1 cellular context compared by ENCODE assay signal in the genomic region with DNA sequence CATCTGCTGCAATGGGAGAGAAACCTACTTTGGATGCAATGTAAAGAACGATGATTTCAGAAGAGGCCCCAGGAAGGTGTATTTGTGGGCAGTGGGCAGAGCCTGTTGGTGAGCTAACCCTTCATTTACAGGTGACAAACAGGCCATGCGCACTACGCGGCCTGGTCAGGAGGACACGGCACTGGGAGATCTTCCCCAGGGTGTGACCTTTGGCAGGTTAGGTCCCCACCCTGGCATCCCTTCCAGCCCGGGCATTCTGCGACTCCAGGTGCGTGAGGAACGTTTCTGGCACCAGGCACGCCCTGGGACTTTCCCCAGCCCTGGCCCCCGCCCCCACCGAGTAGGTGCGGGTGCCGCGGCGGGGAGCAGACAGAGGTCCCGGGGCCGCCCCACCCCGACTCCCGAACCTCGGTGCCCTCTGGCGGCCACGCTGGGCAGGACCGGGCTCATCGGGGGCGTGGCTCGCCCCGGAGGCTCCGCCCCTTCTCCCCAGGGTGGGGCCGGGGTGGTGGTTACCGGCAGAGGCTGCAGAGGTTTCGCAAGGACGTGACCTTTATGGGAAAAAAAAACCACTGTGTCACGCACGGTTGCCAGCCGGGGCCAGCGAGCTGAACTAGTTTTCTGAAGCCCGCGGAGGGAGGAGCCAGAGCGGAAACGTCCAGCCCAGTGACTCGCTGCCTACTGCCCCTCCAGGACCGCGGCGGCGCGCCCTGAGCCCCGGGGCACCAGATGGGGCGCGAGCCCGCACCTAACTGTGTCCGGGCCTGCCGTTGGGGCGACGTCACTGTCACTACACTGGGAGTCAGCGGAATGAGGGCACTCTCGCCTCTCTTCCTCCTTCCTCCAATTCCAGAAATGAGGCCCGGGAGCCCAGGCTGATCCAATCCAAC.
TF ChIP-seq lines count a peak whose summit lies in the region.

No MANE protein-coding gene starts in this region.

TF ChIP-seq in HEK293, 187 proteins besides CTCF, POLR2A, EP300 and RAD21 (continued from another document):
- TF ChIP-seq, protein P1, sequence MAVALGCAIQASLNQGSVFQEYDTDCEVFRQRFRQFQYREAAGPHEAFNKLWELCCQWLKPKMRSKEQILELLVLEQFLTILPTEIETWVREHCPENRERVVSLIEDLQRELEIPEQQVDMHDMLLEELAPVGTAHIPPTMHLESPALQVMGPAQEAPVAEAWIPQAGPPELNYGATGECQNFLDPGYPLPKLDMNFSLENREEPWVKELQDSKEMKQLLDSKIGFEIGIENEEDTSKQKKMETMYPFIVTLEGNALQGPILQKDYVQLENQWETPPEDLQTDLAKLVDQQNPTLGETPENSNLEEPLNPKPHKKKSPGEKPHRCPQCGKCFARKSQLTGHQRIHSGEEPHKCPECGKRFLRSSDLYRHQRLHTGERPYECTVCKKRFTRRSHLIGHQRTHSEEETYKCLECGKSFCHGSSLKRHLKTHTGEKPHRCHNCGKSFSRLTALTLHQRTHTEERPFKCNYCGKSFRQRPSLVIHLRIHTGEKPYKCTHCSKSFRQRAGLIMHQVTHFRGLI (tag by site-specific recombination; IDR thresholded peaks at IDR 0.05) = peak; percentile 94
- TF ChIP-seq, protein P2, sequence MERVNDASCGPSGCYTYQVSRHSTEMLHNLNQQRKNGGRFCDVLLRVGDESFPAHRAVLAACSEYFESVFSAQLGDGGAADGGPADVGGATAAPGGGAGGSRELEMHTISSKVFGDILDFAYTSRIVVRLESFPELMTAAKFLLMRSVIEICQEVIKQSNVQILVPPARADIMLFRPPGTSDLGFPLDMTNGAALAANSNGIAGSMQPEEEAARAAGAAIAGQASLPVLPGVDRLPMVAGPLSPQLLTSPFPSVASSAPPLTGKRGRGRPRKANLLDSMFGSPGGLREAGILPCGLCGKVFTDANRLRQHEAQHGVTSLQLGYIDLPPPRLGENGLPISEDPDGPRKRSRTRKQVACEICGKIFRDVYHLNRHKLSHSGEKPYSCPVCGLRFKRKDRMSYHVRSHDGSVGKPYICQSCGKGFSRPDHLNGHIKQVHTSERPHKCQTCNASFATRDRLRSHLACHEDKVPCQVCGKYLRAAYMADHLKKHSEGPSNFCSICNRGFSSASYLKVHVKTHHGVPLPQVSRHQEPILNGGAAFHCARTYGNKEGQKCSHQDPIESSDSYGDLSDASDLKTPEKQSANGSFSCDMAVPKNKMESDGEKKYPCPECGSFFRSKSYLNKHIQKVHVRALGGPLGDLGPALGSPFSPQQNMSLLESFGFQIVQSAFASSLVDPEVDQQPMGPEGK (tag by site-specific recombination; IDR thresholded peaks at IDR 0.05) = peak; percentile 97
- TF ChIP-seq EGR2 (tag by site-specific recombination; IDR thresholded peaks at IDR 0.05; ENCODE audit: low read depth) = peak; percentile 44
- peak; percentile 84 for TF ChIP-seq KLF8 (tag by site-specific recombination; IDR thresholded peaks at IDR 0.05)
- peak; percentile 85 for TF ChIP-seq ZNF423 (tag by site-specific recombination; IDR thresholded peaks at IDR 0.05)
- TF ChIP-seq, protein P3, sequence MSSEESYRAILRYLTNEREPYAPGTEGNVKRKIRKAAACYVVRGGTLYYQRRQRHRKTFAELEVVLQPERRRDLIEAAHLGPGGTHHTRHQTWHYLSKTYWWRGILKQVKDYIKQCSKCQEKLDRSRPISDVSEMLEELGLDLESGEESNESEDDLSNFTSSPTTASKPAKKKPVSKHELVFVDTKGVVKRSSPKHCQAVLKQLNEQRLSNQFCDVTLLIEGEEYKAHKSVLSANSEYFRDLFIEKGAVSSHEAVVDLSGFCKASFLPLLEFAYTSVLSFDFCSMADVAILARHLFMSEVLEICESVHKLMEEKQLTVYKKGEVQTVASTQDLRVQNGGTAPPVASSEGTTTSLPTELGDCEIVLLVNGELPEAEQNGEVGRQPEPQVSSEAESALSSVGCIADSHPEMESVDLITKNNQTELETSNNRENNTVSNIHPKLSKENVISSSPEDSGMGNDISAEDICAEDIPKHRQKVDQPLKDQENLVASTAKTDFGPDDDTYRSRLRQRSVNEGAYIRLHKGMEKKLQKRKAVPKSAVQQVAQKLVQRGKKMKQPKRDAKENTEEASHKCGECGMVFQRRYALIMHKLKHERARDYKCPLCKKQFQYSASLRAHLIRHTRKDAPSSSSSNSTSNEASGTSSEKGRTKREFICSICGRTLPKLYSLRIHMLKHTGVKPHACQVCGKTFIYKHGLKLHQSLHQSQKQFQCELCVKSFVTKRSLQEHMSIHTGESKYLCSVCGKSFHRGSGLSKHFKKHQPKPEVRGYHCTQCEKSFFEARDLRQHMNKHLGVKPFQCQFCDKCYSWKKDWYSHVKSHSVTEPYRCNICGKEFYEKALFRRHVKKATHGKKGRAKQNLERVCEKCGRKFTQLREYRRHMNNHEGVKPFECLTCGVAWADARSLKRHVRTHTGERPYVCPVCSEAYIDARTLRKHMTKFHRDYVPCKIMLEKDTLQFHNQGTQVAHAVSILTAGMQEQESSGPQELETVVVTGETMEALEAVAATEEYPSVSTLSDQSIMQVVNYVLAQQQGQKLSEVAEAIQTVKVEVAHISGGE (tag by site-specific recombination; conservative IDR thresholded peaks at IDR 0.05; ENCODE audit: low read depth) = 0 out of 2 replicates have a peak, but pooled peaks have one; percentile 27
- no peak for TF ChIP-seq ZNF37A (tag by site-specific recombination; IDR thresholded peaks at IDR 0.05)
- 0 out of 2 replicates have a peak, but pooled peaks have one; percentile 50 for TF ChIP-seq ZNF561 (tag by site-specific recombination; IDR thresholded peaks at IDR 0.05; ENCODE audit: borderline replicate concordance)
- TF ChIP-seq BCL11B (tag by site-specific recombination; IDR thresholded peaks at IDR 0.05; ENCODE audit: low read depth) = peak; percentile 39
- TF ChIP-seq, protein P4, sequence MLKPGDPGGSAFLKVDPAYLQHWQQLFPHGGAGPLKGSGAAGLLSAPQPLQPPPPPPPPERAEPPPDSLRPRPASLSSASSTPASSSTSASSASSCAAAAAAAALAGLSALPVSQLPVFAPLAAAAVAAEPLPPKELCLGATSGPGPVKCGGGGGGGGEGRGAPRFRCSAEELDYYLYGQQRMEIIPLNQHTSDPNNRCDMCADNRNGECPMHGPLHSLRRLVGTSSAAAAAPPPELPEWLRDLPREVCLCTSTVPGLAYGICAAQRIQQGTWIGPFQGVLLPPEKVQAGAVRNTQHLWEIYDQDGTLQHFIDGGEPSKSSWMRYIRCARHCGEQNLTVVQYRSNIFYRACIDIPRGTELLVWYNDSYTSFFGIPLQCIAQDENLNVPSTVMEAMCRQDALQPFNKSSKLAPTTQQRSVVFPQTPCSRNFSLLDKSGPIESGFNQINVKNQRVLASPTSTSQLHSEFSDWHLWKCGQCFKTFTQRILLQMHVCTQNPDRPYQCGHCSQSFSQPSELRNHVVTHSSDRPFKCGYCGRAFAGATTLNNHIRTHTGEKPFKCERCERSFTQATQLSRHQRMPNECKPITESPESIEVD (tag by site-specific recombination; IDR thresholded peaks at IDR 0.05) = no peak
- TF ChIP-seq SP2 (tag by site-specific recombination; IDR thresholded peaks at IDR 0.05) = peak; percentile 34
- TF ChIP-seq ZSCAN16 (tag by site-specific recombination; IDR thresholded peaks at IDR 0.05) = no peak
- TF ChIP-seq ZNF830 (tag by site-specific recombination; IDR thresholded peaks at IDR 0.05; ENCODE audit: low read depth) = no peak
